ENCODE assay signal across 27 cellular contexts in genomic region chr4:8587469-8588195, GRCh38. TPM values are rescaled to one million over a fixed set of nuclear protein-coding genes. Genes with fewer than 3 reads are reported as not detected.
"Had no signal": no experiment of that assay in that cellular context is flagged by ENCODE, and none has a peak within 500 bp of the region (broad histone marks: within the 10 kb centered on the region; RNA-seq: fewer than 3 reads in every experiment).

No MANE protein-coding gene starts in this region.

- H3K27ac Mint-ChIP-seq: activated CD4-positive, alpha-beta memory T cell treated with anti-CD3 and anti-CD28 coated beads, Interleukin-2, amount 10 ng/mL, durations not matched to agents 7 days and 5 days; activated CD4-positive, alpha-beta T cell treated with anti-CD3 and anti-CD28 coated beads, Interleukin-2, amount 10 ng/mL, durations not matched to agents 7 days and 5 days; activated T-helper 17 cell treated with anti-CD3 and anti-CD28 coated beads, Interleukin-2, amount 50 U/mL, for 72 hours; nephron; stimulated activated naive B cell treated with anti-CD40 and anti-IgM and Interleukin-4, amounts not matched to agents 10 μg/mL and 1 μg/mL and 100 μg/mL, for 72 hours; T-helper 17 cell had no signal

- H3K4me3 ChIP-seq: heart left ventricle, lower lobe of right lung, pancreas, psoas muscle, smooth muscle cell, stomach, tibial artery had no signal

- H3K4me1 ChIP-seq: lower lobe of right lung, pancreas, psoas muscle had no signal

- H3K36me3 Mint-ChIP-seq: stimulated activated naive B cell treated with anti-CD40 and anti-IgM and Interleukin-4, amounts not matched to agents 10 μg/mL and 1 μg/mL and 100 μg/mL, for 72 hours had no signal

- DNase-seq: activated CD4-positive, alpha-beta memory T cell treated with anti-CD3 and anti-CD28 coated beads, Interleukin-2, amount 10 ng/mL, durations not matched to agents 7 days and 5 days; activated CD4-positive, alpha-beta T cell treated with anti-CD3 and anti-CD28 coated beads for 1 hour; activated CD4-positive, alpha-beta T cell treated with anti-CD3 and anti-CD28 coated beads, Interleukin-2, amount 10 ng/mL, durations not matched to agents 7 days and 5 days; activated gamma-delta T cell treated with Interleukin-2 at 50 U/mL for 16 hours; activated naive CD4-positive, alpha-beta T cell treated with anti-CD3 and anti-CD28 coated beads, Interleukin-2, amount 50 U/mL, for 16 hours; amniotic stem cell; brain microvascular endothelial cell; kidney glomerular epithelial cell; mesenchymal stem cell; stimulated activated CD4-positive, alpha-beta T cell treated with anti-CD3 and anti-CD28 coated beads, Interleukin-15, amount 100 ng/mL, for 24 hours; stimulated activated CD4-positive, alpha-beta T cell treated with anti-CD3 and anti-CD28 coated beads, Interleukin-2, amount 100 ng/mL, for 24 hours; stimulated activated naive B cell treated with anti-CD40 and anti-IgM and Interleukin-4, amounts not matched to agents 10 μg/mL and 1 μg/mL and 100 μg/mL, for 72 hours; stomach; T-helper 17 cell had no signal

- H3K9me3 ChIP-seq: heart left ventricle, lower lobe of right lung, neutrophil, pancreas, psoas muscle, stomach, tibial artery had no signal

- H3K4me1 Mint-ChIP-seq: activated CD4-positive, alpha-beta memory T cell treated with anti-CD3 and anti-CD28 coated beads, Interleukin-2, amount 10 ng/mL, durations not matched to agents 7 days and 5 days; activated CD4-positive, alpha-beta T cell treated with anti-CD3 and anti-CD28 coated beads, Interleukin-2, amount 10 ng/mL, durations not matched to agents 7 days and 5 days; activated T-helper 17 cell treated with anti-CD3 and anti-CD28 coated beads, Interleukin-2, amount 50 U/mL, for 72 hours; stimulated activated naive B cell treated with anti-CD40 and anti-IgM and Interleukin-4, amounts not matched to agents 10 μg/mL and 1 μg/mL and 100 μg/mL, for 72 hours; T-helper 17 cell had no signal

- H3K36me3 ChIP-seq: brain microvascular endothelial cell, heart left ventricle, lower lobe of right lung, neutrophil, pancreas, stomach, tibial artery had no signal

- ATAC-seq: activated T-cell treated with anti-CD3 and anti-CD28 coated beads, Interleukin-2, amount 50 U/mL, for 4 hours; activated T-helper 17 cell treated with anti-CD3 and anti-CD28 coated beads, Interleukin-2, amount 50 U/mL, for 72 hours; heart left ventricle; left lobe of liver; lower lobe of right lung; pancreas; psoas muscle; stimulated activated naive B cell treated with anti-CD40 and anti-IgM and Interleukin-4, amounts not matched to agents 10 μg/mL and 1 μg/mL and 100 μg/mL, for 72 hours; T-helper 17 cell had no signal

- H3K9me3 Mint-ChIP-seq: activated CD4-positive, alpha-beta memory T cell treated with anti-CD3 and anti-CD28 coated beads, Interleukin-2, amount 10 ng/mL, durations not matched to agents 7 days and 5 days; activated CD4-positive, alpha-beta T cell treated with anti-CD3 and anti-CD28 coated beads, Interleukin-2, amount 10 ng/mL, durations not matched to agents 7 days and 5 days; activated T-cell treated with anti-CD3 and anti-CD28 coated beads, Interleukin-2, amount 50 U/mL, for 4 hours; activated T-helper 17 cell treated with anti-CD3 and anti-CD28 coated beads, Interleukin-2, amount 50 U/mL, for 72 hours; nephron; stimulated activated naive B cell treated with anti-CD40 and anti-IgM and Interleukin-4, amounts not matched to agents 10 μg/mL and 1 μg/mL and 100 μg/mL, for 72 hours had no signal

- H3K4me3 Mint-ChIP-seq: activated CD4-positive, alpha-beta memory T cell treated with anti-CD3 and anti-CD28 coated beads, Interleukin-2, amount 10 ng/mL, durations not matched to agents 7 days and 5 days; activated CD4-positive, alpha-beta T cell treated with anti-CD3 and anti-CD28 coated beads, Interleukin-2, amount 10 ng/mL, durations not matched to agents 7 days and 5 days; activated T-cell treated with anti-CD3 and anti-CD28 coated beads, Interleukin-2, amount 50 U/mL, for 4 hours; activated T-helper 17 cell treated with anti-CD3 and anti-CD28 coated beads, Interleukin-2, amount 50 U/mL, for 72 hours; nephron; stimulated activated naive B cell treated with anti-CD40 and anti-IgM and Interleukin-4, amounts not matched to agents 10 μg/mL and 1 μg/mL and 100 μg/mL, for 72 hours; T-helper 17 cell had no signal

- H3K27ac ChIP-seq: brain microvascular endothelial cell, heart left ventricle, lower lobe of right lung, neutrophil, pancreas, psoas muscle, stomach, tibial artery had no signal

RNA-seq across cellular contexts. Expression of gene CPZ, which starts 4.9 kb away (rescaled TPM):
- total RNA-seq: activated CD4-positive, alpha-beta T cell treated with anti-CD3 and anti-CD28 coated beads, Interleukin-2, amount 10 ng/mL, durations not matched to agents 7 days and 5 days; activated T-cell treated with anti-CD3 and anti-CD28 coated beads, Interleukin-2, amount 50 U/mL, for 4 hours; activated T-helper 17 cell treated with anti-CD3 and anti-CD28 coated beads, Interleukin-2, amount 50 U/mL, for 72 hours; endothelial cell of umbilical vein; mononuclear cell; psoas muscle; T-helper 17 cell had no signal
- polyA plus RNA-seq: endothelial cell of umbilical vein had no signal

RNA-seq across cellular contexts. Expression of gene GPR78, which starts 7.4 kb away (rescaled TPM):
- total RNA-seq: activated CD4-positive, alpha-beta T cell treated with anti-CD3 and anti-CD28 coated beads, Interleukin-2, amount 10 ng/mL, durations not matched to agents 7 days and 5 days; activated T-cell treated with anti-CD3 and anti-CD28 coated beads, Interleukin-2, amount 50 U/mL, for 4 hours; activated T-helper 17 cell treated with anti-CD3 and anti-CD28 coated beads, Interleukin-2, amount 50 U/mL, for 72 hours; endothelial cell of umbilical vein; left lobe of liver; mononuclear cell; pancreas; psoas muscle; smooth muscle cell; T-helper 17 cell had no signal
- polyA plus RNA-seq: endothelial cell of umbilical vein, heart left ventricle, psoas muscle had no signal
